1 cellular context compared by ENCODE assay signal in the genomic region with DNA sequence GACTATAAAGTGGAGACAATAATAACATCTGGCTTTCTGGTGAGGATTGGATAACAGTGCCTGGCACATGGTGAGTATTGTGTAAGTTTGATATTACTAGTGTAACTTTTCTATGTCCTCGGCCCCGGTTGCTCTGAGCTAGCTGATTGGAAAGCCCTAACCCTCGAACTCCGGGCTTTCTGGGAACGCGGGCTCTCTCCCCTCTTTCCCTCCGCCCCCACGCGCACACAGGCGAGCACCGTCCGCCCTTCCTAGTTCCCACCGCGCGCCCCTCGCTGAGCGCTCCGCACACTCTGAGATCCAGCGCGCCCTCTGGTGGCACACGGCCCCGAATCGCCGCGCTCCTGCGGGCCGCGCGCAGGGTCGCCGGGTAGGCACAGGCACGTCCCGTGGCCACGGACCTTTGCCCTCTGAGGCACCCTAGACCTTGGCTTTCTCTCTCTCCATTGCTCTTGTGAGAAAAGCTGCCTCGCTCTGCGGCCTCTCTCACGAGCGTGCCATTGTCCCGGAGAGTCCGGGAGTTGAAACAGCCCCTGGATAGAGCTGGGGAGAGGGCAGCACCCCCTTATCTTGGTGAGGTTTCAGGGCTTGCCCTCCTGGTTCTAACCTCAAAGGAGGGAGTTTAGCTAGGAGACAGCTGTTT.
TF ChIP-seq lines count a peak whose summit lies in the region.

No MANE protein-coding gene starts in this region.

TF ChIP-seq in HEK293, 187 proteins besides CTCF, POLR2A, EP300 and RAD21 (continued from another document):
- TF ChIP-seq, protein P1, sequence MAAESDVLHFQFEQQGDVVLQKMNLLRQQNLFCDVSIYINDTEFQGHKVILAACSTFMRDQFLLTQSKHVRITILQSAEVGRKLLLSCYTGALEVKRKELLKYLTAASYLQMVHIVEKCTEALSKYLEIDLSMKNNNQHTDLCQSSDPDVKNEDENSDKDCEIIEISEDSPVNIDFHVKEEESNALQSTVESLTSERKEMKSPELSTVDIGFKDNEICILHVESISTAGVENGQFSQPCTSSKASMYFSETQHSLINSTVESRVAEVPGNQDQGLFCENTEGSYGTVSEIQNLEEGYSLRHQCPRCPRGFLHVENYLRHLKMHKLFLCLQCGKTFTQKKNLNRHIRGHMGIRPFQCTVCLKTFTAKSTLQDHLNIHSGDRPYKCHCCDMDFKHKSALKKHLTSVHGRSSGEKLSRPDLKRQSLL (tag by site-specific recombination; IDR thresholded peaks at IDR 0.05): no peak
- TF ChIP-seq ZNF529 (tag by site-specific recombination; IDR thresholded peaks at IDR 0.05; ENCODE audit: insufficient replicate concordance): no peak
- TF ChIP-seq SP7 (tag by site-specific recombination; IDR thresholded peaks at IDR 0.05): no peak
- 0 out of 2 replicates have a peak, but pooled peaks have one; percentile 17 for TF ChIP-seq ZFP69B (tag by site-specific recombination; IDR thresholded peaks at IDR 0.05)
- TF ChIP-seq, protein P2, sequence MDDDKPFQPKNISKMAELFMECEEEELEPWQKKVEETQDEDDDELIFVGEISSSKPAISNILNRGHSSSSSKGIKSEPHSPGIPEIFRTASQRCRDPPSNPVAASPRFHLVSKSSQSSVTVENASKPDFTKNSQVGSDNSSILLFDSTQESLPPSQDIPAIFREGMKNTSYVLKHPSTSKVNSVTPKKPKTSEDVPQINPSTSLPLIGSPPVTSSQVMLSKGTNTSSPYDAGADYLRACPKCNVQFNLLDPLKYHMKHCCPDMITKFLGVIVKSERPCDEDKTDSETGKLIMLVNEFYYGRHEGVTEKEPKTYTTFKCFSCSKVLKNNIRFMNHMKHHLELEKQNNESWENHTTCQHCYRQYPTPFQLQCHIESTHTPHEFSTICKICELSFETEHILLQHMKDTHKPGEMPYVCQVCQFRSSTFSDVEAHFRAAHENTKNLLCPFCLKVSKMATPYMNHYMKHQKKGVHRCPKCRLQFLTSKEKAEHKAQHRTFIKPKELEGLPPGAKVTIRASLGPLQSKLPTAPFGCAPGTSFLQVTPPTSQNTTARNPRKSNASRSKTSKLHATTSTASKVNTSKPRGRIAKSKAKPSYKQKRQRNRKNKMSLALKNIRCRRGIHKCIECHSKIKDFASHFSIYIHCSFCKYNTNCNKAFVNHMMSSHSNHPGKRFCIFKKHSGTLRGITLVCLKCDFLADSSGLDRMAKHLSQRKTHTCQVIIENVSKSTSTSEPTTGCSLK (tag by site-specific recombination; IDR thresholded peaks at IDR 0.05): no peak
- peak; percentile 77; the same call in 1 of the 2 replicates for TF ChIP-seq ZSCAN30 (tag by site-specific recombination; IDR thresholded peaks at IDR 0.05)
- no peak for TF ChIP-seq YY2 (tag by site-specific recombination; IDR thresholded peaks at IDR 0.05)
- no peak for TF ChIP-seq HOXD13 (CRISPR knock-in tag; IDR thresholded peaks at IDR 0.05; ENCODE audit: borderline replicate concordance)
- no peak for TF ChIP-seq ZNF354C (tag by site-specific recombination; IDR thresholded peaks at IDR 0.05; ENCODE audit: borderline replicate concordance, low read depth)
- TF ChIP-seq ZNF501 (tag by site-specific recombination; IDR thresholded peaks at IDR 0.05): peak; percentile 33; the same call in 1 of the 2 replicates
- no peak for TF ChIP-seq ZNF274 (IDR thresholded peaks at IDR 0.05; ENCODE audit: low read length)
- no peak for TF ChIP-seq ZNF274 (tag by site-specific recombination; IDR thresholded peaks at IDR 0.05; ENCODE audit: borderline replicate concordance)
- TF ChIP-seq TCF7L2 (IDR thresholded peaks at IDR 0.05; ENCODE audit: borderline replicate concordance, low read depth, low read length): no peak
- TF ChIP-seq SALL2 (tag by site-specific recombination; IDR thresholded peaks at IDR 0.05; ENCODE audit: borderline replicate concordance): no peak
- TF ChIP-seq FEZF1 (tag by site-specific recombination; IDR thresholded peaks at IDR 0.05): no peak
- TF ChIP-seq, protein P3, sequence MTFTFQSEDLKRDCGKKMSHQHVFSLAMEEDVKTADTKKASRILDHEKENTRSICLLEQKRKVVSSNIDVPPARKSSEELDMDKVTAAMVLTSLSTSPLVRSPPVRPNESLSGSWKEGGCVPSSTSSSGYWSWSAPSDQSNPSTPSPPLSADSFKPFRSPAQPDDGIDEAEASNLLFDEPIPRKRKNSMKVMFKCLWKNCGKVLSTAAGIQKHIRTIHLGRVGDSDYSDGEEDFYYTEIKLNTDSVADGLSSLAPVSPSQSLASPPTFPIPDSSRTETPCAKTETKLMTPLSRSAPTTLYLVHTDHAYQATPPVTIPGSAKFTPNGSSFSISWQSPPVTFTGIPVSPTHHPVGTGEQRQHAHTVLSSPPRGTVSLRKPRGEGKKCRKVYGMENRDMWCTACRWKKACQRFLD (tag by site-specific recombination; IDR thresholded peaks at IDR 0.05): no peak
- no peak for TF ChIP-seq GLI2 (tag by site-specific recombination; IDR thresholded peaks at IDR 0.05; ENCODE audit: borderline replicate concordance, low read depth)
- TF ChIP-seq KLF8 (tag by site-specific recombination; IDR thresholded peaks at IDR 0.05): no peak
- peak; percentile 84 for TF ChIP-seq ZNF341 (tag by site-specific recombination; IDR thresholded peaks at IDR 0.05; ENCODE audit: low read depth)
- no peak for TF ChIP-seq ZNF48 (tag by site-specific recombination; IDR thresholded peaks at IDR 0.05)
- no peak for TF ChIP-seq SCRT2 (tag by site-specific recombination; IDR thresholded peaks at IDR 0.05)
- no peak for TF ChIP-seq EGR2 (tag by site-specific recombination; IDR thresholded peaks at IDR 0.05; ENCODE audit: low read depth)
